16 cellular contexts compared by ENCODE assay signal in the genomic region with DNA sequence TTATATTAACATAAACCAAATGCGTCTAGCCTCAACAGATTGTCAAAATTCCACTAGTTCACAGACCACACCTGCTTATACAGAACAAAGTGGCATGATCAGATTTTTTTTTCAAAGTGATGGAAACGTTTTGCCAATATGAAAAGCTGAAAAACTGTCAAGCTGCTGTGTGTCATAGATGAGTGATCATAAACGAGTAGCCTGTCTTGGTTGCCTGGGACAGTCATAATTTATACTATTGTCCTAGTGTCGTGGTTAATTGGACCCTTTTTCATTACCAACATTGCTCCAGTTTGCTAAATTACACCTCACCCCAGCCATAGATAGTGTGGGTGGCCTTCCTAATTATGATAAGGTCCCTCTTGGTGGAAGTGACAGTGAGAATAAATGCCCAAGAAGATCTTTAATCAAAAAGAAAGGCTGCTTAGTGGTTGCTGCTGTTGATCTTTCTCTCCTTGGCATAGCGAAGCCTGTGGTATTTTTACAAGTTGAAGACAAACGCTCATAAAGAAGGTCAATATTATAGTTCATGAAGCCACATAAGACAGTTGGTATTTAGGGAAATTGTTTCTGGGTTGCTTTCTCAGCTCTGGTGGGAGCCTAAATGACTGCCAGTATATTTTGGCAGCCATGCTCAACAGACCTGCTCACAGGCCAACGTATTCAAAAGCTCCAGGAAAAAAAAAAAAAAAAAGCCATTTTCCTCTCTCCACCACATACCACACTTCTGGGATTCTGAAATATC.
A peak's percentile ranks its signal among the peaks of the same experiment; 100 is the strongest.
DNase-seq lines count a peak whose midpoint lies in the region; ATAC-seq, FAIRE-seq and TF ChIP-seq lines count a peak whose summit lies in the region.
"Had no signal": no experiment of that assay in that cellular context is flagged by ENCODE, and none has a peak within 500 bp of the region (broad histone marks: within the 10 kb centered on the region; RNA-seq: fewer than 3 reads in every experiment).

No MANE protein-coding gene starts in this region.

- H3K4me3 Mint-ChIP-seq in MCF 10A (ENCODE audit: unreplicated experiment) = no peak overlapping the region
- H3K4me3 Mint-ChIP-seq in effector memory CD8-positive, alpha-beta T cell = no peak overlapping the region

- peak; percentile 10 to 76 for DNase-seq in T47D (ENCODE audit: low read depth in 1 of 2, low spot score in 1 of 2)
- DNase-seq in MCF 10A (ENCODE audit: unreplicated experiment) = no peak
- peak; percentile 95 for DNase-seq in NCI-H446 treated with DMSO at 0.1 percent for 48 hours (lab: John Stamatoyannopoulos, UW)
- peak; percentile 84 for DNase-seq in cerebellar cortex (ENCODE audit: low spot score)
- peak; percentile 14 for DNase-seq in urothelium cell line (ENCODE audit: low spot score)
- no peak for DNase-seq in stimulated activated CD8-positive, alpha-beta memory T cell treated with anti-CD3 and anti-CD28 coated beads, Interleukin-4, amount 100 ng/mL, for 48 hours
- no peak for DNase-seq in effector memory CD8-positive, alpha-beta T cell
- no peak for DNase-seq in NCI-H2107 (lab: John Stamatoyannopoulos, UW)
- DNase-seq: AML-193, GF-D8, GM23248, NCI-H1092 treated with DMSO at 0.1 percent for 48 hours, NCI-H2029, SHP77 treated with DMSO at 0.1 percent for 48 hours had no signal

- in situ Hi-C loops in T47D (cut with HindIII; ENCODE audit: low pct_unique_long_range_greater_than_20kb, low sequenced_read_pairs) = no loop called here

- CTCF ChIA-PET in MCF 10A (lab: Yijun Ruan, JAX) = interaction anchor here (0.7 to 1.6 kb wide), 2 partner anchors 42 to 166 kb away, joined by 4 to 7 read pairs; no protein-coding TSS in a partner anchor

- no peaks in the 10 kb centered on the region for H3K9me3 Mint-ChIP-seq in MCF 10A (ENCODE audit: unreplicated experiment)
- H3K9me3 Mint-ChIP-seq in effector memory CD8-positive, alpha-beta T cell = peaks cover 0 to 2% of the 10 kb centered on the region in 2 donors

- no peak for ATAC-seq in effector memory CD8-positive, alpha-beta T cell (replicated peaks)

- POLR2A ChIA-PET in MCF 10A (lab: Yijun Ruan, JAX) = no interaction called here

- BruUV-seq in MCF 10A (replicated peaks; lab: Mats Ljungman, UMichigan) = no TSS peak

- no peaks in the 10 kb centered on the region for H3K36me3 Mint-ChIP-seq in MCF 10A (ENCODE audit: insufficient read depth, unreplicated experiment)
- H3K36me3 Mint-ChIP-seq in effector memory CD8-positive, alpha-beta T cell (ENCODE audit: insufficient read depth) = no peaks in the 10 kb centered on the region

- no peak for TF ChIP-seq CTCF in MCF 10A (IDR thresholded peaks at IDR 0.05; ENCODE audit: unreplicated experiment)

- FAIRE-seq in urothelium cell line (lab: Jason Lieb, UNC) = no peak
- FAIRE-seq: GM19239, HTR-8/SVneo had no signal

- intact Hi-C loops in MCF 10A (cut with micrococcal nuclease) = no loop called here

- H3K27ac Mint-ChIP-seq in MCF 10A (ENCODE audit: low read depth, unreplicated experiment) = no peak overlapping the region
- H3K27ac Mint-ChIP-seq in effector memory CD8-positive, alpha-beta T cell = no peak overlapping the region

- H3K27me3 Mint-ChIP-seq in MCF 10A (ENCODE audit: insufficient read depth, unreplicated experiment) = no peaks in the 10 kb centered on the region
- H3K27me3 Mint-ChIP-seq in effector memory CD8-positive, alpha-beta T cell = no peaks in the 10 kb centered on the region

- H3K4me1 Mint-ChIP-seq in MCF 10A (ENCODE audit: insufficient read depth, unreplicated experiment) = no peaks in the 10 kb centered on the region
- H3K4me1 Mint-ChIP-seq in effector memory CD8-positive, alpha-beta T cell (ENCODE audit: low read depth in 2 of 2) = no peaks in the 10 kb centered on the region

Comparison
In these comparisons a context has a peak if more than half of its experiments do, and no peak if none do; other contexts are left out.
1. DNase-seq: peak in T47D (2 of 2), NCI-H446 treated with DMSO at 0.1 percent for 48 hours (single experiment), cerebellar cortex (single experiment) and urothelium cell line (single experiment); none in MCF 10A (single experiment), stimulated activated CD8-positive, alpha-beta memory T cell treated with anti-CD3 and anti-CD28 coated beads, Interleukin-4, amount 100 ng/mL, for 48 hours (single experiment), effector memory CD8-positive, alpha-beta T cell (0 of 3) and NCI-H2107 (single experiment).